6 cellular contexts compared by ENCODE assay signal in the genomic region with DNA sequence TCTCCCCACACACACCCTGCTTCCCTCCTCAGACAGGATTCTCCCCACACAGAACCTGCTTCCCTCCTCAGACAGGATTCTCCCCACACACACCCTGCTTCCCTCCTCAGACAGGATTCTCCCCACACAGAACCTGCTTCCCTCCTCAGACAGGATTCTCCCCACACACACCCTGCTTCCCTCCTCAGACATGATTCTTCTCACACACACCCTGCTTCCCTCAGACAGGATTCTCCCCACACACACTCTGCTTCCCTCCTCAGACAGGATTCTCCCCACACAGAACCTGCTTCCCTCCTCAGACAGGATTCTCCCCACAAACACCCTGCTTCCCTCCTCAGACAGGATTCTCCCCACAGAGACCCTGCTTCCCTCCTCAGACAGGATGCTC. TPM values are rescaled to one million over a fixed set of nuclear protein-coding genes. Genes with fewer than 3 reads are reported as not detected.
DNase-seq lines count a peak whose midpoint lies in the region; ATAC-seq, FAIRE-seq and TF ChIP-seq lines count a peak whose summit lies in the region.
"Not testable (repeated sequence)": the region's sequence is repeated elsewhere in the genome, so short reads cannot be mapped to it uniquely, and the experiment has no call there.

No MANE protein-coding gene starts in this region.

- H3K4me1 Mint-ChIP-seq in CD4-positive, alpha-beta T cell (ENCODE audit: low read depth), result peaks cover 26% of the 10 kb centered on the region
- H3K4me1 Mint-ChIP-seq in activated CD4-positive, alpha-beta memory T cell treated with anti-CD3 and anti-CD28 coated beads for 36 hours (ENCODE audit: low read depth), result not testable (repeated sequence)
- H3K4me1 Mint-ChIP-seq in stimulated activated effector memory CD8-positive, alpha-beta T cell treated with anti-CD3 and anti-CD28 coated beads, Interleukin-12 subunit alpha, Interleukin-12 subunit beta, amount 100 ng/mL, for 72 hours, result peaks cover 14% of the 10 kb centered on the region

- peak overlapping the region; percentile 63 for H3K27ac Mint-ChIP-seq in CD4-positive, alpha-beta T cell
- H3K27ac Mint-ChIP-seq in activated CD4-positive, alpha-beta memory T cell treated with anti-CD3 and anti-CD28 coated beads for 36 hours; stimulated activated effector memory CD8-positive, alpha-beta T cell treated with anti-CD3 and anti-CD28 coated beads, Interleukin-12 subunit alpha, Interleukin-12 subunit beta, amount 100 ng/mL, for 72 hours: not testable (repeated sequence)

- not testable (repeated sequence) for H2AFZ ChIP-seq in Loucy (ENCODE audit: low read length); keratinocyte (ENCODE audit: control insufficient read depth, low read length)
- peak overlapping the region; percentile 76 for H2AFZ ChIP-seq in mammary epithelial cell (ENCODE audit: low read depth, low read length)

- H3K36me3 Mint-ChIP-seq in CD4-positive, alpha-beta T cell (ENCODE audit: low read depth); activated CD4-positive, alpha-beta memory T cell treated with anti-CD3 and anti-CD28 coated beads for 36 hours; stimulated activated effector memory CD8-positive, alpha-beta T cell treated with anti-CD3 and anti-CD28 coated beads, Interleukin-12 subunit alpha, Interleukin-12 subunit beta, amount 100 ng/mL, for 72 hours: not testable (repeated sequence)

- intact Hi-C loops in CD4-positive, alpha-beta T cell (cut with DNase I, micrococcal nuclease); activated CD4-positive, alpha-beta memory T cell treated with anti-CD3 and anti-CD28 coated beads for 36 hours (cut with micrococcal nuclease); mammary epithelial cell (cut with micrococcal nuclease): not testable (repeated sequence)

- ATAC-seq in CD4-positive, alpha-beta T cell (ENCODE audit: poor library complexity); stimulated activated effector memory CD8-positive, alpha-beta T cell treated with anti-CD3 and anti-CD28 coated beads, Interleukin-12 subunit alpha, Interleukin-12 subunit beta, amount 100 ng/mL, for 72 hours: not testable (repeated sequence)

- POLR2A ChIA-PET in CD4-positive, alpha-beta T cell (lab: Charles Lee), result interaction anchor here (0.6 to 1.9 kb wide), 3 partner anchors 16 to 21 kb away, joined by 3 to 16 read pairs (median 5); partner anchors contain the start of genes CHMP2A and ZBTB45
- POLR2A ChIA-PET in activated CD4-positive, alpha-beta memory T cell treated with anti-CD3 and anti-CD28 coated beads for 36 hours (lab: Charles Lee), result interaction anchor here (1.1 kb wide), 1 partner anchor 19 kb away, joined by 5 read pairs; the partner anchor contains the start of gene ZBTB45

- in situ Hi-C loops in mammary epithelial cell (cut with MboI; ENCODE audit: low sequenced_read_pairs in 2 of 2), result not testable (repeated sequence)

- H3F3A ChIP-seq in Loucy (ENCODE audit: low read depth), result not testable (repeated sequence)

- not testable (repeated sequence) for H3K27ac ChIP-seq in CD4-positive, alpha-beta T cell (ENCODE audit: low read depth, low read length); mammary epithelial cell (ENCODE audit: insufficient read depth, low read depth, low read length); keratinocyte (ENCODE audit: control insufficient read depth, insufficient read depth, low read length)

- H3K9me1 ChIP-seq in keratinocyte (ENCODE audit: control insufficient read depth, extremely low read depth, insufficient read depth, low read length), result not testable (repeated sequence)

- not testable (repeated sequence) for H3K9me3 Mint-ChIP-seq in CD4-positive, alpha-beta T cell; activated CD4-positive, alpha-beta memory T cell treated with anti-CD3 and anti-CD28 coated beads for 36 hours; stimulated activated effector memory CD8-positive, alpha-beta T cell treated with anti-CD3 and anti-CD28 coated beads, Interleukin-12 subunit alpha, Interleukin-12 subunit beta, amount 100 ng/mL, for 72 hours

- H3K9ac ChIP-seq in Loucy (ENCODE audit: low read depth, low read length, poor library complexity, severe bottlenecking) (peak overlapping the region; percentile 78), keratinocyte (ENCODE audit: control insufficient read depth, extremely low read depth, insufficient read depth, low read length) (peak overlapping the region; percentile 52)
- not testable (repeated sequence) for H3K9ac ChIP-seq in mammary epithelial cell (ENCODE audit: insufficient read depth, low read length)

- not testable (repeated sequence) for H3K27me3 ChIP-seq in CD4-positive, alpha-beta T cell (ENCODE audit: control insufficient read depth, insufficient read depth, low read length); Loucy (ENCODE audit: insufficient read depth, low read length, poor library complexity, severe bottlenecking); mammary epithelial cell (ENCODE audit: insufficient read depth, low read length)
- H3K27me3 ChIP-seq in keratinocyte (ENCODE audit: control insufficient read depth, extremely low read depth, insufficient read depth, low read length), result peaks cover 11% of the 10 kb centered on the region

- not testable (repeated sequence) for FAIRE-seq in keratinocyte (lab: Jason Lieb, UNC)

- dilution Hi-C loops in mammary epithelial cell (cut with HindIII; ENCODE audit: low sequenced_read_pairs); keratinocyte (cut with MboI; ENCODE audit: extremely low pct_ligation_motif_present, low sequenced_read_pairs): not testable (repeated sequence)

- DNase-seq in CD4-positive, alpha-beta T cell; activated CD4-positive, alpha-beta memory T cell treated with anti-CD3 and anti-CD28 coated beads for 36 hours; mammary epithelial cell; keratinocyte (ENCODE audit: low read depth, low spot score); stimulated activated effector memory CD8-positive, alpha-beta T cell treated with anti-CD3 and anti-CD28 coated beads, Interleukin-12 subunit alpha, Interleukin-12 subunit beta, amount 100 ng/mL, for 72 hours (ENCODE audit: low spot score in 2 of 2): not testable (repeated sequence)

- not testable (repeated sequence) for H3K79me2 ChIP-seq in Loucy (ENCODE audit: insufficient read depth, low read length); mammary epithelial cell (ENCODE audit: insufficient read depth, low read length); keratinocyte (ENCODE audit: control insufficient read depth, insufficient read depth, low read length)

- CTCF ChIA-PET in CD4-positive, alpha-beta T cell (lab: Charles Lee); mammary epithelial cell (lab: Charles Lee; ENCODE audit: low non-redundant PET): not testable (repeated sequence)
- CTCF ChIA-PET in activated CD4-positive, alpha-beta memory T cell treated with anti-CD3 and anti-CD28 coated beads for 36 hours (lab: Charles Lee), result interaction anchor here (1.5 kb wide), 1 partner anchor 19 kb away, joined by 6 read pairs; the partner anchor contains the start of gene ZBTB45

- H3K27me3 Mint-ChIP-seq in CD4-positive, alpha-beta T cell, result not testable (repeated sequence)
- peaks cover 12% of the 10 kb centered on the region for H3K27me3 Mint-ChIP-seq in activated CD4-positive, alpha-beta memory T cell treated with anti-CD3 and anti-CD28 coated beads for 36 hours

- H3K36me3 ChIP-seq in Loucy (ENCODE audit: insufficient read depth, low read length); mammary epithelial cell (ENCODE audit: insufficient read depth, low read length); keratinocyte (ENCODE audit: control insufficient read depth in 2 of 2, extremely low read depth in 1 of 2, insufficient read depth in 2 of 2, low read length in 2 of 2): not testable (repeated sequence)

- not testable (repeated sequence) for H4K20me1 ChIP-seq in Loucy (ENCODE audit: insufficient read depth, low read length, poor library complexity, severe bottlenecking); mammary epithelial cell (ENCODE audit: insufficient read depth, low read length); keratinocyte (ENCODE audit: control insufficient read depth, extremely low read depth, insufficient read depth, low read length)

- H3K4me3 ChIP-seq in Loucy (ENCODE audit: low read length, poor library complexity, severe bottlenecking), result peak overlapping the region; percentile 73
- not testable (repeated sequence) for H3K4me3 ChIP-seq in mammary epithelial cell (replicated peaks in 1 of 3; ENCODE audit: insufficient read depth in 1 of 3, low read depth in 2 of 3, low read length in 3 of 3); keratinocyte (ENCODE audit: control insufficient read depth in 2 of 3, extremely low read depth in 1 of 3, insufficient read depth in 2 of 3, low read depth in 1 of 3, low read length in 3 of 3)

- not testable (repeated sequence) for BruUV-seq in mammary epithelial cell (replicated peaks; lab: Mats Ljungman, UMichigan)

- peaks cover 16% of the 10 kb centered on the region for H3K4me1 ChIP-seq in Loucy (ENCODE audit: insufficient read depth, low read length, poor library complexity, severe bottlenecking)
- not testable (repeated sequence) for H3K4me1 ChIP-seq in mammary epithelial cell (ENCODE audit: insufficient read depth, low read length); keratinocyte (ENCODE audit: control insufficient read depth, extremely low read depth, insufficient read depth, low read length)

- not testable (repeated sequence) for H3K4me3 Mint-ChIP-seq in CD4-positive, alpha-beta T cell
- H3K4me3 Mint-ChIP-seq in activated CD4-positive, alpha-beta memory T cell treated with anti-CD3 and anti-CD28 coated beads for 36 hours, result peak overlapping the region; percentile 8
- peak overlapping the region; percentile 66 for H3K4me3 Mint-ChIP-seq in stimulated activated effector memory CD8-positive, alpha-beta T cell treated with anti-CD3 and anti-CD28 coated beads, Interleukin-12 subunit alpha, Interleukin-12 subunit beta, amount 100 ng/mL, for 72 hours

- peak overlapping the region; percentile 79 for H3K4me2 ChIP-seq in Loucy (ENCODE audit: low read depth, low read length, poor library complexity, severe bottlenecking)
- not testable (repeated sequence) for H3K4me2 ChIP-seq in mammary epithelial cell (ENCODE audit: insufficient read depth, low read depth, low read length); keratinocyte (ENCODE audit: control insufficient read depth, extremely low read depth, insufficient read depth, low read depth, low read length)

- H3K9me3 ChIP-seq in CD4-positive, alpha-beta T cell (ENCODE audit: control insufficient read depth, low read length); Loucy (ENCODE audit: insufficient read depth, low read depth, low read length); mammary epithelial cell (replicated peaks; ENCODE audit: insufficient read depth, low read length); keratinocyte (ENCODE audit: control insufficient read depth, low read depth, low read length): not testable (repeated sequence)

- TF ChIP-seq CTCF in CD4-positive, alpha-beta T cell (IDR thresholded peaks at IDR 0.05); Loucy (conservative IDR thresholded peaks at IDR 0.05; ENCODE audit: low read length); mammary epithelial cell (conservative IDR thresholded peaks at IDR 0.05 in 1 of 2, IDR thresholded peaks at IDR 0.05 in 1 of 2; ENCODE audit: extremely low read depth in 1 of 2, insufficient read depth in 1 of 2, low read depth in 1 of 2, low read length in 2 of 2); keratinocyte (optimal IDR thresholded peaks at IDR 0.05 in 1 of 3, IDR thresholded peaks at IDR 0.05 in 1 of 3, conservative IDR thresholded peaks at IDR 0.05 in 1 of 3; ENCODE audit: extremely low read depth in 1 of 3, insufficient read depth in 2 of 3, low read length in 3 of 3): not testable (repeated sequence)

- H3K9me2 ChIP-seq in Loucy (replicated peaks; ENCODE audit: low read depth, low read length), result not testable (repeated sequence)

RNA-seq across cellular contexts. Expression of gene TRIM28, which starts 4.7 kb away (rescaled TPM):
- total RNA-seq in CD4-positive, alpha-beta T cell, result 100 to 1,000 TPM; 549 to 553 TPM
- total RNA-seq in activated CD4-positive, alpha-beta memory T cell treated with anti-CD3 and anti-CD28 coated beads for 36 hours, result 100 to 1,000 TPM; 404 to 408 TPM
- total RNA-seq in mammary epithelial cell, result 100 to 1,000 TPM; 180 to 331 TPM
- 386 TPM for polyA plus RNA-seq in mammary epithelial cell
- polyA minus RNA-seq in mammary epithelial cell, result 1,355 TPM
- polyA plus RNA-seq in keratinocyte, result 290 to 316 TPM (median 298 TPM) in 3 replicates
- 166 TPM for polyA plus RNA-seq in keratinocyte (2011; ENCODE audit: low read depth)
- 199 and 380 TPM in 2 replicates for polyA plus RNA-seq in keratinocyte (2011; cell fraction: cytosol; rRNA removed)
- 344 and 506 TPM in 2 replicates for polyA plus RNA-seq in keratinocyte (2011; cell fraction: nucleus; rRNA removed)
- 355 and 492 TPM in 2 replicates for polyA plus RNA-seq in keratinocyte (2012; ENCODE audit: low replicate concordance)
- 1,017 to 2,182 TPM (median 1,062 TPM) in 3 replicates for polyA minus RNA-seq in keratinocyte
- 738 TPM for polyA minus RNA-seq in keratinocyte (2011; cell fraction: cytosol; rRNA and poly(A)+ RNA removed)
- 573 and 589 TPM in 2 replicates for polyA minus RNA-seq in keratinocyte (2011; cell fraction: nucleus; rRNA and poly(A)+ RNA removed)

RNA-seq across cellular contexts. Expression of gene CHMP2A, which starts 15.7 kb away (rescaled TPM):
- 10 to 100 TPM; 60.5 to 62.4 TPM for total RNA-seq in CD4-positive, alpha-beta T cell
- 100 to 1,000 TPM; 120 to 122 TPM for total RNA-seq in activated CD4-positive, alpha-beta memory T cell treated with anti-CD3 and anti-CD28 coated beads for 36 hours
- 100 to 1,000 TPM in 1 of 2 donors, 10 to 100 TPM in 1; 74.2 to 107 TPM for total RNA-seq in mammary epithelial cell
- polyA plus RNA-seq in mammary epithelial cell (161 TPM), keratinocyte (105 to 167 TPM (median 115 TPM) in 3 replicates)
- polyA minus RNA-seq in mammary epithelial cell (111 TPM), keratinocyte (73.6 to 125 TPM (median 114 TPM) in 3 replicates)
- polyA plus RNA-seq in keratinocyte (2011; ENCODE audit: low read depth), result 197 TPM
- 142 and 203 TPM in 2 replicates for polyA plus RNA-seq in keratinocyte (2011; cell fraction: cytosol; rRNA removed)
- 87.9 and 91.0 TPM in 2 replicates for polyA plus RNA-seq in keratinocyte (2011; cell fraction: nucleus; rRNA removed)
- polyA plus RNA-seq in keratinocyte (2012; ENCODE audit: low replicate concordance), result 150 and 159 TPM in 2 replicates
- polyA minus RNA-seq in keratinocyte (2011; cell fraction: cytosol; rRNA and poly(A)+ RNA removed), result 121 TPM
- 22.2 and 26.5 TPM in 2 replicates for polyA minus RNA-seq in keratinocyte (2011; cell fraction: nucleus; rRNA and poly(A)+ RNA removed)

RNA-seq across cellular contexts. Expression of gene UBE2M, which starts 19.2 kb away (rescaled TPM):
- 10 to 100 TPM; 29.0 to 31.0 TPM for total RNA-seq in CD4-positive, alpha-beta T cell
- 100 to 1,000 TPM; 107 to 111 TPM for total RNA-seq in activated CD4-positive, alpha-beta memory T cell treated with anti-CD3 and anti-CD28 coated beads for 36 hours
- total RNA-seq in mammary epithelial cell, result 10 to 100 TPM; 46.2 to 96.5 TPM
- polyA plus RNA-seq in mammary epithelial cell (94.5 TPM), keratinocyte (55.9 to 104 TPM (median 82.6 TPM) in 3 replicates)
- polyA minus RNA-seq in mammary epithelial cell (273 TPM), keratinocyte (50.9 to 113 TPM (median 64.6 TPM) in 3 replicates)
- polyA plus RNA-seq in keratinocyte (2011; ENCODE audit: low read depth), result 41.2 TPM
- polyA plus RNA-seq in keratinocyte (2011; cell fraction: cytosol; rRNA removed), result 62.9 and 69.2 TPM in 2 replicates
- 50.4 and 56.5 TPM in 2 replicates for polyA plus RNA-seq in keratinocyte (2011; cell fraction: nucleus; rRNA removed)
- polyA plus RNA-seq in keratinocyte (2012; ENCODE audit: low replicate concordance), result 60.7 and 88.1 TPM in 2 replicates
- 68.3 TPM for polyA minus RNA-seq in keratinocyte (2011; cell fraction: cytosol; rRNA and poly(A)+ RNA removed)
- polyA minus RNA-seq in keratinocyte (2011; cell fraction: nucleus; rRNA and poly(A)+ RNA removed), result 13.5 and 18.7 TPM in 2 replicates

RNA-seq across cellular contexts. Expression of gene ZBTB45, which starts 19.6 kb away (rescaled TPM):
- 1 to 10 TPM; 5.7 to 6.3 TPM for total RNA-seq in CD4-positive, alpha-beta T cell
- 1 to 10 TPM; 9.9 to 10.0 TPM for total RNA-seq in activated CD4-positive, alpha-beta memory T cell treated with anti-CD3 and anti-CD28 coated beads for 36 hours
- 10 to 100 TPM in 1 of 2 donors, 1 to 10 TPM in 1; 8.2 to 14.1 TPM for total RNA-seq in mammary epithelial cell
- polyA plus RNA-seq in mammary epithelial cell (8.5 TPM), keratinocyte (3.1 to 8.2 TPM (median 4.6 TPM) in 3 replicates)
- polyA minus RNA-seq in mammary epithelial cell (4.0 TPM), keratinocyte (2.6 to 12.6 TPM (median 3.4 TPM) in 3 replicates)
- 2.3 TPM for polyA plus RNA-seq in keratinocyte (2011; ENCODE audit: low read depth)
- 2.9 and 8.6 TPM in 2 replicates for polyA plus RNA-seq in keratinocyte (2011; cell fraction: cytosol; rRNA removed)
- 8.5 and 12.5 TPM in 2 replicates for polyA plus RNA-seq in keratinocyte (2011; cell fraction: nucleus; rRNA removed)
- polyA plus RNA-seq in keratinocyte (2012; ENCODE audit: low replicate concordance), result 7.5 and 14.9 TPM in 2 replicates
- 15.7 TPM for polyA minus RNA-seq in keratinocyte (2011; cell fraction: cytosol; rRNA and poly(A)+ RNA removed)
- 9.2 and 10.1 TPM in 2 replicates for polyA minus RNA-seq in keratinocyte (2011; cell fraction: nucleus; rRNA and poly(A)+ RNA removed)

RNA-seq across cellular contexts. Expression of gene SLC27A5, which starts 27.4 kb away (rescaled TPM):
- total RNA-seq in CD4-positive, alpha-beta T cell, result 1 to 10 TPM; 3.5 to 4.8 TPM
- total RNA-seq in activated CD4-positive, alpha-beta memory T cell treated with anti-CD3 and anti-CD28 coated beads for 36 hours, result 10 to 100 TPM; 16.7 to 17.0 TPM
- 10 to 100 TPM in 1 of 2 donors, 1 to 10 TPM in 1; 4.5 to 12.6 TPM for total RNA-seq in mammary epithelial cell
- polyA plus RNA-seq in mammary epithelial cell, result 24.7 TPM
- 34.1 TPM for polyA minus RNA-seq in mammary epithelial cell
- 13.4 to 15.4 TPM (median 14.7 TPM) in 3 replicates for polyA plus RNA-seq in keratinocyte
- 1.9 TPM for polyA plus RNA-seq in keratinocyte (2011; ENCODE audit: low read depth)
- 7.9 and 16.2 TPM in 2 replicates for polyA plus RNA-seq in keratinocyte (2011; cell fraction: cytosol; rRNA removed)
- polyA plus RNA-seq in keratinocyte (2011; cell fraction: nucleus; rRNA removed), result 5.5 and 8.2 TPM in 2 replicates
- polyA plus RNA-seq in keratinocyte (2012; ENCODE audit: low replicate concordance), result 11.7 and 22.5 TPM in 2 replicates
- polyA minus RNA-seq in keratinocyte, result 14.4 to 33.3 TPM (median 19.7 TPM) in 3 replicates
- 18.8 TPM for polyA minus RNA-seq in keratinocyte (2011; cell fraction: cytosol; rRNA and poly(A)+ RNA removed)
- 4.1 and 5.6 TPM in 2 replicates for polyA minus RNA-seq in keratinocyte (2011; cell fraction: nucleus; rRNA and poly(A)+ RNA removed)
